Comparison of ENCODE assay signal across 8 cellular contexts in genomic region chrX:139932077-139932900, GRCh38. TPM values are rescaled to one million over a fixed set of nuclear protein-coding genes. Genes with fewer than 3 reads are reported as not detected.
DNase-seq lines count a peak whose midpoint lies in the region; ATAC-seq and TF ChIP-seq lines count a peak whose summit lies in the region.

No MANE protein-coding gene starts in this region.

- H3K4me3 ChIP-seq in adipocyte (ENCODE audit: low read length), result peak overlapping the region; percentile 84

- peak; percentile 30 for ATAC-seq in GM18870 (IDR thresholded peaks at IDR 0.05; ENCODE audit: unreplicated experiment)
- ATAC-seq in HG03097 (IDR thresholded peaks at IDR 0.05; ENCODE audit: low FRiP score, unreplicated experiment), result peak; percentile 30
- peak; percentile 56 to 72 for ATAC-seq in left cardiac atrium

- no peaks in the 10 kb centered on the region for H3K9me3 ChIP-seq in adipocyte (ENCODE audit: control insufficient read depth, low read length)

- peak overlapping the region; percentile 87 for H3K9ac ChIP-seq in adipocyte (ENCODE audit: low read length)

- TF ChIP-seq POLR2A in Raji (IDR thresholded peaks at IDR 0.05; ENCODE audit: insufficient read depth, low read depth, low read length), result 0 out of 2 replicates have a peak, but pooled peaks have one; percentile 20

- no peaks in the 10 kb centered on the region for H3K27me3 ChIP-seq in adipocyte (replicated peaks; ENCODE audit: control insufficient read depth, insufficient read depth, low read length)

- no peaks in the 10 kb centered on the region for H3K4me1 ChIP-seq in adipocyte (ENCODE audit: control insufficient read depth, insufficient read depth, low read length)

- TF ChIP-seq CTCF in AG09319 (IDR thresholded peaks at IDR 0.05; ENCODE audit: low read depth, low read length), result no peak

- no peaks in the 10 kb centered on the region for H3K36me3 ChIP-seq in adipocyte (ENCODE audit: control insufficient read depth, insufficient read depth, low read length, severe bottlenecking)

- intact Hi-C loops in left cardiac atrium (cut with DNase I) (no loop called here), posterior vena cava (cut with DNase I) (no loop called here)

- peak; percentile 5 for DNase-seq in AG09319 (ENCODE audit: extremely low read depth, low read depth)
- peak; percentile 71 for DNase-seq in adipocyte (ENCODE audit: low read depth)
- DNase-seq in left cardiac atrium, result peak; percentile 53
- DNase-seq in posterior vena cava (ENCODE audit: low spot score), result peak; percentile 84
- DNase-seq in retina, result no peak

RNA-seq across cellular contexts. Expression of gene ATP11C, which starts 0.6 kb away (rescaled TPM):
- total RNA-seq in left cardiac atrium, result 10 to 100 TPM in 1 of 2 donors, 1 to 10 TPM in 1; 7.2 to 10.9 TPM
- total RNA-seq in posterior vena cava, result 10 to 100 TPM; 24.5 to 27.2 TPM

RNA-seq across cellular contexts. Expression of gene CXorf66, which starts 33.0 kb away (rescaled TPM):
- total RNA-seq in left cardiac atrium, result not detected
- not detected for total RNA-seq in posterior vena cava
